In genomic region chr18:31719363-31720006, GRCh38 we compare ENCODE assay signal across 17 cellular contexts. TPM values are rescaled to one million over a fixed set of nuclear protein-coding genes. Genes with fewer than 3 reads are reported as not detected.
DNase-seq lines count a peak whose midpoint lies in the region; FAIRE-seq lines count a peak whose summit lies in the region.
"Had no signal": no experiment of that assay in that cellular context is flagged by ENCODE, and none has a peak within 500 bp of the region (broad histone marks: within the 10 kb centered on the region; RNA-seq: fewer than 3 reads in every experiment).

No MANE protein-coding gene starts in this region.

- H3K27me3 ChIP-seq in subcutaneous abdominal adipose tissue (ENCODE audit: control insufficient read depth in 5 of 5, insufficient read depth in 4 of 5, low read length in 5 of 5) (no peaks in the 10 kb centered on the region), SJCRH30 (no peaks in the 10 kb centered on the region)

- H3K9ac ChIP-seq in subcutaneous abdominal adipose tissue (ENCODE audit: low read length in 5 of 5), result no peak overlapping the region
- H3K9ac ChIP-seq: BLaER1 had no signal

- H3K4me3 ChIP-seq in subcutaneous abdominal adipose tissue (ENCODE audit: low read depth in 1 of 5, low read length in 5 of 5), result no peak overlapping the region
- H3K4me3 ChIP-seq in SJCRH30, result no peak overlapping the region
- H3K4me3 ChIP-seq: BLaER1, GM12878, HAP-1 had no signal

- H3K27ac ChIP-seq in subcutaneous abdominal adipose tissue (ENCODE audit: low read depth, low read length), result peak overlapping the region; percentile 20
- no peak overlapping the region for H3K27ac ChIP-seq in SJCRH30
- H3K27ac ChIP-seq: BLaER1 had no signal

- peak; percentile 13 for DNase-seq in NCI-H748 (lab: John Stamatoyannopoulos, UW; ENCODE audit: unreplicated experiment)
- DNase-seq in NCI-H748 treated with DMSO at 0.1 percent for 48 hours (lab: John Stamatoyannopoulos, UW), result no peak
- peak; percentile 87 for DNase-seq in islet precursor cell
- no peak for DNase-seq in SJCRH30
- DNase-seq in frontal cortex (ENCODE audit: low spot score in 2 of 2), result no peak
- DNase-seq in hepatic stellate cell (ENCODE audit: low spot score), result no peak
- DNase-seq: 8988T; Calu3; CD4-positive, alpha-beta memory T cell; DMS79 treated with DMSO at 0.1 percent for 48 hours had no signal

- peaks cover 0 to 7% (median 3%) of the 10 kb centered on the region in 5 donors for H3K9me3 ChIP-seq in subcutaneous abdominal adipose tissue (ENCODE audit: control insufficient read depth in 5 of 5, low read length in 5 of 5)
- H3K9me3 ChIP-seq in SJCRH30 (replicated peaks), result no peaks in the 10 kb centered on the region
- H3K9me3 ChIP-seq: HAP-1 had no signal

- H3K36me3 ChIP-seq in subcutaneous abdominal adipose tissue (ENCODE audit: control insufficient read depth in 5 of 5, insufficient read depth in 5 of 5, low read length in 5 of 5) (no peaks in the 10 kb centered on the region), SJCRH30 (no peaks in the 10 kb centered on the region)
- H3K36me3 ChIP-seq: BLaER1, HAP-1 had no signal

- no peak for FAIRE-seq in frontal cortex (lab: Jason Lieb, UNC)
- FAIRE-seq: GM12878 had no signal

- H3K4me1 ChIP-seq in subcutaneous abdominal adipose tissue (ENCODE audit: control insufficient read depth in 5 of 5, insufficient read depth in 5 of 5, low read length in 5 of 5), result peaks cover 0 to 39% (median 19%) of the 10 kb centered on the region in 5 donors
- H3K4me1 ChIP-seq in SJCRH30, result no peaks in the 10 kb centered on the region
- H3K4me1 ChIP-seq: HAP-1 had no signal

RNA-seq across cellular contexts. Expression of gene B4GALT6, which starts 35.1 kb away (rescaled TPM):
- 1.2 and 1.6 TPM in 2 replicates for total RNA-seq in SJCRH30 (2014; rRNA removed; shearing (Covaris generic))
- total RNA-seq in frontal cortex, result 7.7 TPM

RNA-seq across cellular contexts. Expression of gene SLC25A52, which starts 41.2 kb away (rescaled TPM):
- 0.20 TPM in 1 of 2 replicates, not detected in the other for total RNA-seq in SJCRH30 (2014; rRNA removed; shearing (Covaris generic))
- total RNA-seq in frontal cortex, result 0.41 TPM
- total RNA-seq: A673; Calu3; CD4-positive, alpha-beta memory T cell; G401; GM12878; HT-29 had no signal

Comparison
In these comparisons a context has a peak if more than half of its experiments do, and no peak if none do; other contexts are left out.
1. DNase-seq: peak in NCI-H748 (single experiment) and islet precursor cell (single experiment); none in NCI-H748 treated with DMSO at 0.1 percent for 48 hours (single experiment), SJCRH30 (0 of 2), frontal cortex (0 of 2) and hepatic stellate cell (single experiment).